Comparison of ENCODE assay signal across 19 cellular contexts in the genomic region with DNA sequence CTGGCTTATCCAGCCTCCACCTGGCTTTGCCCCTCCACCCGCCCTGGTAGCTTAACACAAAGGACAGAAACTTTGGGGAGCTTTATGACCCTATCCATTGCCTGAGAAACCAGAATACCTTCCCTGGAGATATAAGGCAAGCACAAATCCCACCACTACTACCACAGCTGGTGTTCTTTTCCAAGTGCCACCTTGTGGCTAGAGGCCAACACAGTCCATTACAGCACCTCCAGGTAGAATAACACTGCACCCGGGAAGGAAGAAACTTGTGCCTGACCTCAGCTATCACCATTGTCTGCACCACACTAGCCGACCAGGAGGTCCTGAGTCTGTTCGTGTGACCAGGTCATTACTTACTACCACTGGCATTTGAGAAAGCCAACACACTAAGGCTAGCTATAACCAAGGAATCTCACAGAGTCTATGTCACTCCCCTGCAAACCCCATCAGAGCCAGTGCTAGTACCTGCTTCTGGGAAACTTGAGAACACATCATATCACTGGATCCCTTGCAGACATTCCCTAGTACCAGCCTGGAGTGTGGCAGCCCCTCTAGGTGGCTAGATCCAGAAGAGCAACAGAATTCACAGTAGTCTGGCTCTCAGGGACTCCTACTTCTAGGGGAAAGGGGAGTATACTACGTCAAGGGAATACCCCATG.
A peak's percentile ranks its signal among the peaks of the same experiment; 100 is the strongest.
DNase-seq lines count a peak whose midpoint lies in the region; ATAC-seq, FAIRE-seq and TF ChIP-seq lines count a peak whose summit lies in the region.
"Had no signal": no experiment of that assay in that cellular context is flagged by ENCODE, and none has a peak within 500 bp of the region (broad histone marks: within the 10 kb centered on the region; RNA-seq: fewer than 3 reads in every experiment).

No MANE protein-coding gene starts in this region.

- no peak for TF ChIP-seq POLR2A in ovary (IDR thresholded peaks at IDR 0.05)

- TF ChIP-seq CTCF in Caco-2 (IDR thresholded peaks at IDR 0.05; ENCODE audit: insufficient read depth in 1 of 2, low read depth in 1 of 2, low read length in 1 of 2, severe bottlenecking in 1 of 2, unreplicated experiment in 1 of 2): peak; percentile 14 to 21
- peak; percentile 64 for TF ChIP-seq CTCF in H9 (conservative IDR thresholded peaks at IDR 0.05)
- no peak for TF ChIP-seq CTCF in ovary (IDR thresholded peaks at IDR 0.05)

- CTCF ChIA-PET in Caco-2 (lab: Charles Lee): interaction anchor here (0.6 to 1.8 kb wide), 4 partner anchors 157 to 300 kb away, joined by 3 to 6 read pairs (median 5); partner anchors contain the start of gene ATOSB

- H3K27me3 ChIP-seq in Caco-2 (replicated peaks; ENCODE audit: control insufficient read depth, insufficient read depth, low read length) (no peaks in the 10 kb centered on the region), H9 (ENCODE audit: insufficient read depth, low read length) (no peaks in the 10 kb centered on the region), ovary (no peaks in the 10 kb centered on the region)

- TF ChIP-seq EP300 in ovary (IDR thresholded peaks at IDR 0.05): no peak

- H3K4me1 Mint-ChIP-seq in Caco-2 (ENCODE audit: low read depth, unreplicated experiment) (no peaks in the 10 kb centered on the region), H9 (peaks cover 10 to 13% of the 10 kb centered on the region in 2 experiments; a peak in 3 of 4 replicates)
- no peaks in the 10 kb centered on the region for H3K4me1 Mint-ChIP-seq in activated T-cell treated with anti-CD3 and anti-CD28 coated beads, Interleukin-2, amount 50 U/mL, for 24 hours (ENCODE audit: low read depth)
- H3K4me1 Mint-ChIP-seq: B cell had no signal

- no peak overlapping the region for H4K8ac ChIP-seq in H9 (replicated peaks; ENCODE audit: insufficient read length, low read depth, low read length)

- DNase-seq in Caco-2 (peak in 1 of 2 experiments; percentile 23), H9 (peak; percentile 60), SW480 (ENCODE audit: low spot score) (peak; percentile 4), iPS DF 19.7 (ENCODE audit: low read depth, low spot score) (peak; percentile 17), frontal cortex (ENCODE audit: low spot score in 2 of 2) (no peak), ovary (no peak)
- DNase-seq in activated T-cell treated with anti-CD3 and anti-CD28 coated beads, Interleukin-2, amount 50 U/mL, for 24 hours: no peak
- DNase-seq: activated T-cell treated with anti-CD3 and anti-CD28 coated beads, Interleukin-2, amount 50 U/mL, for 4 hours; cerebellar nuclear complex; DMS79; NCI-H2029; NK-92 treated with Interleukin-12 subunit alpha and Interleukin-12 subunit beta, amount 100 ng/mL, for 24 hours; SHP77 treated with DMSO at 0.1 percent for 48 hours; small intestine had no signal

- H3K23ac ChIP-seq in H9 (ENCODE audit: insufficient read length, low read depth, low read length): no peak overlapping the region

- no peaks in the 10 kb centered on the region for H3K36me3 Mint-ChIP-seq in Caco-2 (ENCODE audit: insufficient read depth, unreplicated experiment)
- H3K36me3 Mint-ChIP-seq in H9 (ENCODE audit: insufficient read depth in 1 of 3, low read depth in 3 of 3): no peaks in the 10 kb centered on the region
- H3K36me3 Mint-ChIP-seq in activated T-cell treated with anti-CD3 and anti-CD28 coated beads, Interleukin-2, amount 50 U/mL, for 24 hours (ENCODE audit: low read depth): no peaks in the 10 kb centered on the region

- H3K4me1 ChIP-seq in Caco-2 (no peaks in the 10 kb centered on the region), H9 (ENCODE audit: insufficient read depth, low read length) (peaks cover 2% of the 10 kb centered on the region; the same call in 1 of the 2 replicates), ovary (ENCODE audit: insufficient read depth) (no peaks in the 10 kb centered on the region)

- no peaks in the 10 kb centered on the region for H4K20me1 ChIP-seq in H9 (ENCODE audit: control insufficient read depth, insufficient read depth, insufficient read length)

- intact Hi-C loops in Caco-2 (cut with micrococcal nuclease; ENCODE audit: unreplicated experiment) (loop anchor here (1.0 kb wide), 1 partner anchor 300 kb away; no protein-coding TSS in a partner anchor), ovary (cut with DNase I) (no loop called here)

- no peak overlapping the region for H4K91ac ChIP-seq in H9 (ENCODE audit: insufficient read length, low read depth, low read length)

- H2AFZ ChIP-seq in H9 (ENCODE audit: low read length): no peak overlapping the region

- no peak for FAIRE-seq in frontal cortex (lab: Jason Lieb, UNC)
- FAIRE-seq: GM12892, islet of Langerhans, small intestine had no signal

- no peak overlapping the region for H3K27ac ChIP-seq in H9 (ENCODE audit: insufficient read length, low read depth, low read length)
- H3K27ac ChIP-seq in ovary: no peak overlapping the region

- H2BK12ac ChIP-seq in H9 (ENCODE audit: insufficient read length, low read depth, low read length): no peak overlapping the region

- H3K36me3 ChIP-seq in Caco-2 (ENCODE audit: control insufficient read depth, insufficient read depth, low read length) (no peaks in the 10 kb centered on the region), ovary (no peaks in the 10 kb centered on the region)

- no peaks in the 10 kb centered on the region for H3K9me3 ChIP-seq in Caco-2
- no peaks in the 10 kb centered on the region for H3K9me3 ChIP-seq in H9 (ENCODE audit: control insufficient read depth, low read depth, low read length)
- no peaks in the 10 kb centered on the region for H3K9me3 ChIP-seq in ovary

- H3K79me1 ChIP-seq in H9 (ENCODE audit: insufficient read depth, low read depth, low read length, poor library complexity, severe bottlenecking): no peaks in the 10 kb centered on the region

- no peak overlapping the region for H3K4me2 ChIP-seq in H9 (ENCODE audit: insufficient read depth, insufficient read length, low read length)

- no peak overlapping the region for H2AK5ac ChIP-seq in H9 (ENCODE audit: insufficient read length, low read length)

- H3K9ac ChIP-seq in H9 (ENCODE audit: extremely low read depth, insufficient read length, low read length): no peak overlapping the region

- POLR2A ChIA-PET in Caco-2 (lab: Charles Lee): no interaction called here

- no peak overlapping the region for H2BK120ac ChIP-seq in H9 (ENCODE audit: low read depth, low read length, poor library complexity, severe bottlenecking)

- H3K4me3 Mint-ChIP-seq in Caco-2 (ENCODE audit: unreplicated experiment) (no peak overlapping the region), H9 (no peak overlapping the region)
- no peak overlapping the region for H3K4me3 Mint-ChIP-seq in activated T-cell treated with anti-CD3 and anti-CD28 coated beads, Interleukin-2, amount 50 U/mL, for 24 hours
- H3K4me3 Mint-ChIP-seq: activated T-cell treated with anti-CD3 and anti-CD28 coated beads, Interleukin-2, amount 50 U/mL, for 4 hours; B cell; stimulated activated naive CD8-positive, alpha-beta T cell treated with anti-CD3 and anti-CD28 coated beads, Interleukin-15, Interleukin-2, amounts not matched to agents 100 ng/mL and 50 ng/mL, for 24 hours had no signal

- no peak overlapping the region for H4K5ac ChIP-seq in H9 (ENCODE audit: insufficient read length, low read depth, low read length)

- no peaks in the 10 kb centered on the region for H3K27me3 Mint-ChIP-seq in Caco-2 (ENCODE audit: insufficient read depth, unreplicated experiment)
- H3K27me3 Mint-ChIP-seq in H9 (ENCODE audit: low read depth): peaks cover 8% of the 10 kb centered on the region
- H3K27me3 Mint-ChIP-seq in activated T-cell treated with anti-CD3 and anti-CD28 coated beads, Interleukin-2, amount 50 U/mL, for 24 hours: peaks cover 51% of the 10 kb centered on the region

- H3K14ac ChIP-seq in H9 (ENCODE audit: insufficient read depth, low read length): no peak overlapping the region

- no peak overlapping the region for H2BK20ac ChIP-seq in H9 (ENCODE audit: low read depth, low read length, poor library complexity, severe bottlenecking)

- no peak overlapping the region for H2BK5ac ChIP-seq in H9 (ENCODE audit: insufficient read length, low read length)

- no peak overlapping the region for H2BK15ac ChIP-seq in H9 (ENCODE audit: low read depth, low read length)

- no peak for ATAC-seq in GM19324 (IDR thresholded peaks at IDR 0.05; ENCODE audit: low FRiP score, unreplicated experiment)
- ATAC-seq: activated T-cell treated with anti-CD3 and anti-CD28 coated beads, Interleukin-2, amount 50 U/mL, for 4 hours had no signal

- H3K4me3 ChIP-seq in Caco-2 (ENCODE audit: low read depth, low read length) (no peak overlapping the region), ovary (no peak overlapping the region)

- no peak overlapping the region for H3K27ac Mint-ChIP-seq in Caco-2 (ENCODE audit: unreplicated experiment)
- no peak overlapping the region for H3K27ac Mint-ChIP-seq in H9
- no peak overlapping the region for H3K27ac Mint-ChIP-seq in activated T-cell treated with anti-CD3 and anti-CD28 coated beads, Interleukin-2, amount 50 U/mL, for 24 hours
- H3K27ac Mint-ChIP-seq: B cell; stimulated activated naive CD8-positive, alpha-beta T cell treated with anti-CD3 and anti-CD28 coated beads, Interleukin-15, Interleukin-2, amounts not matched to agents 100 ng/mL and 50 ng/mL, for 24 hours had no signal

- H3K56ac ChIP-seq in H9 (ENCODE audit: insufficient read length, low read depth, low read length): no peak overlapping the region

- no peak overlapping the region for H3K4ac ChIP-seq in H9 (ENCODE audit: low read depth, low read length)

- H3K18ac ChIP-seq in H9 (ENCODE audit: insufficient read length, low read depth, low read length): no peak overlapping the region

- no TSS peak for BruUV-seq in Caco-2 (replicated peaks; lab: Mats Ljungman, UMichigan)

- H3K9me3 Mint-ChIP-seq in Caco-2 (ENCODE audit: unreplicated experiment) (peaks cover 27% of the 10 kb centered on the region), H9 (peaks cover 0 to 4% of the 10 kb centered on the region in 2 experiments; a peak in 2 of 5 replicates)
- no peaks in the 10 kb centered on the region for H3K9me3 Mint-ChIP-seq in activated T-cell treated with anti-CD3 and anti-CD28 coated beads, Interleukin-2, amount 50 U/mL, for 24 hours
- H3K9me3 Mint-ChIP-seq: activated T-cell treated with anti-CD3 and anti-CD28 coated beads, Interleukin-2, amount 50 U/mL, for 4 hours; stimulated activated naive CD8-positive, alpha-beta T cell treated with anti-CD3 and anti-CD28 coated beads, Interleukin-15, Interleukin-2, amounts not matched to agents 100 ng/mL and 50 ng/mL, for 24 hours had no signal

- WGBS in H9 (ENCODE audit: extremely low coverage, insufficient read length, low lambda C conversion rate): no CpG with 5 or more reads among the region's 5 CpGs
- 45 to 58% (median 56%) methylated on average over 5 of the region's 5 CpGs for WGBS in ovary, 3 donors

- no peaks in the 10 kb centered on the region for H3K79me2 ChIP-seq in H9 (ENCODE audit: insufficient read depth, low read length)

- no peak overlapping the region for H3T11ph ChIP-seq in H9 (ENCODE audit: low read length)

- no peaks in the 10 kb centered on the region for H3K23me2 ChIP-seq in H9 (ENCODE audit: insufficient read length, low read depth, low read length, poor library complexity, severe bottlenecking)

Comparison
In these comparisons a context has a peak if more than half of its experiments do, and no peak if none do; other contexts are left out.
1. DNase-seq: peak in H9 (single experiment), SW480 (single experiment) and iPS DF 19.7 (single experiment); none in frontal cortex (0 of 2), activated T-cell treated with anti-CD3 and anti-CD28 coated beads, Interleukin-2, amount 50 U/mL, for 24 hours (single experiment) and ovary (0 of 5).
2. CTCF ChIP-seq: peak in Caco-2 (2 of 2) and H9 (single experiment); none in ovary (0 of 3).